In the genomic region with DNA sequence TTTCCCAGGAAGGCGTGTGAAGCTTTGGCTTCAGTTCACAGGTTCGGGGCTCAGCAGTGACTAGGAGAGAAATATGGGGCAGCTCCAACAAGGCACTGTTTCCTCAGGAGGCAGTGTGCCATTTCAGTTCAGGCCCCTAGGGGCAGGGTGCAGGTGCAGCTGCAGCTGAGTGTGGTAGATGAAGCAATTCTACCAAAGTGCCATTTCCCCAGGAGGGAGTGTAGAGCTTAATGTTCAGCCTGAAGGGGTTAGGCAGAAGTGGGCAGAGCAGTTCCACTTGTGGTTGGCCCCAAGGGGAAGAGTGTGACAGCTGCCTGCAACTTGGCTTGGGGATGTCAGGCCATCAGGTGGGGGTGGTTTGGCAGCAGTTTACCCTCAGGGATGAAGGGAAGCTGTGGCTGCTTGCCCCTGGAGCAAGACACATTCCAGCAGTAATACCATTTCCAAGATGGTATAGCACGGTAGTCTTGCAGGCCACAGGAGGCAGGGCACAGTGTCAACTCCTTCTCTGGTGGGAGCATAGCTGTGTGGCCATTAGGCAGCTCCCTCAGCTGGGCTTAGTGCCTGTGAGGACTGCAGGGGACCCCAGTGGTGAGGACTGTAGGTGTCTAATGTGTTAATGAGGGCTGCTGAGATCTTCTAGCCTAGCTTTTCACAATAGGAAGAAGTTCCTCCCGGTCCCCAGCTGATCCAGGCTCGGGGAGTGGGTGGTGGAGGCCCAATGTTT, we compare ENCODE assay signal across 10 cellular contexts. TPM values are rescaled to one million over a fixed set of nuclear protein-coding genes. Genes with fewer than 3 reads are reported as not detected.
A peak's percentile ranks its signal among the peaks of the same experiment; 100 is the strongest.
DNase-seq lines count a peak whose midpoint lies in the region; ATAC-seq and TF ChIP-seq lines count a peak whose summit lies in the region.
"Had no signal": no experiment of that assay in that cellular context is flagged by ENCODE, and none has a peak within 500 bp of the region (broad histone marks: within the 10 kb centered on the region; RNA-seq: fewer than 3 reads in every experiment).

No MANE protein-coding gene starts in this region.

- 53 to 62% (median 58%) methylated on average over 5 of the region's 5 CpGs for WGBS in ovary, 3 donors

- peak; percentile 55 for ATAC-seq in GM18520 (IDR thresholded peaks at IDR 0.05; ENCODE audit: unreplicated experiment)
- peak; percentile 96 for ATAC-seq in HG02885 (IDR thresholded peaks at IDR 0.05; ENCODE audit: poor library complexity, unreplicated experiment)
- ATAC-seq in esophagus mucosa = peak; percentile 73

- TF ChIP-seq CTCF in C4-2B (conservative IDR thresholded peaks at IDR 0.05) (peak; percentile 18; the same call in 1 of the 2 replicates), ovary (IDR thresholded peaks at IDR 0.05) (no peak)

- H3K36me3 ChIP-seq in ovary = no peaks in the 10 kb centered on the region

- H3K4me3 ChIP-seq in ovary = no peak overlapping the region

- H3K27me3 ChIP-seq in ovary = no peaks in the 10 kb centered on the region

- no peaks in the 10 kb centered on the region for H3K4me1 ChIP-seq in ovary (ENCODE audit: insufficient read depth)

- intact Hi-C loops in posterior vena cava (cut with DNase I) (no loop called here), ovary (cut with DNase I) (no loop called here)

- DNase-seq in NCI-H2171 treated with DMSO at 0.1 percent for 48 hours (lab: John Stamatoyannopoulos, UW) = peak; percentile 43
- no peak for DNase-seq in posterior vena cava (ENCODE audit: low spot score)
- no peak for DNase-seq in ovary
- DNase-seq in SW 1271 (lab: John Stamatoyannopoulos, UW) = no peak

- no peak for TF ChIP-seq EP300 in ovary (IDR thresholded peaks at IDR 0.05)

- TF ChIP-seq POLR2A in ovary (IDR thresholded peaks at IDR 0.05) = no peak

- no peak overlapping the region for H3K27ac ChIP-seq in C4-2B
- H3K27ac ChIP-seq in ovary = no peak overlapping the region
- H3K27ac ChIP-seq: epithelial cell of prostate had no signal

- no peaks in the 10 kb centered on the region for H3K9me3 ChIP-seq in ovary

RNA-seq across cellular contexts. Expression of a gene that starts 34.7 kb away (rescaled TPM):
- not detected for total RNA-seq in esophagus mucosa
- not detected for total RNA-seq in posterior vena cava
- total RNA-seq in ovary = not detected
- polyA plus RNA-seq in ovary = not detected
- total RNA-seq: M059J had no signal
